ENCODE assay signal across 1 cellular context in the genomic region with DNA sequence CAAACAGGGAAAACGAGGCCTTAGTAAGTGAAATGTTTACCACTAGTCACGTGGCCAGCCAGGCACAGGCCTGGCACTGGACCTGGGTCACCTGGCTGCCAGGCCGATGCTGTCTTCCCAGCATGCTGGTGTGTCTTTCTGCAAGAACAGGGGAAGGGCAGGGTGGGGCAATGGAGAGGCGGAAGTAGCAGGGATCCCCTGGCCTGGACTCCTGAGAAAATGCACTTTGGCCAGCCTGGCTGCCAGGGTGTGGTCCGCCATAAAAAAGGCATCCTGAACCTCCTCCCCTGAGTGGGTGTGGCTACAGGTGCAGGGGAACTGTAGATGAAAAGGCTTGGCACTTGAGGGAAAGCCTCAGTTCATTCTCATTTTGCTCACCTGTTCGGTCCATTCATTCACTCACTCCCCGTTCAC.
A peak's percentile ranks its signal among the peaks of the same experiment; 100 is the strongest.
TF ChIP-seq lines count a peak whose summit lies in the region.

No MANE protein-coding gene starts in this region.

TF ChIP-seq in Ishikawa, 13 proteins besides CTCF, POLR2A, EP300 and RAD21 (continued from another document):
- TF ChIP-seq, protein P1, sequence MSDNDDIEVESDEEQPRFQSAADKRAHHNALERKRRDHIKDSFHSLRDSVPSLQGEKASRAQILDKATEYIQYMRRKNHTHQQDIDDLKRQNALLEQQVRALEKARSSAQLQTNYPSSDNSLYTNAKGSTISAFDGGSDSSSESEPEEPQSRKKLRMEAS (IDR thresholded peaks at IDR 0.05), result peak; percentile 16; the same call in 1 of the 2 replicates
